In genomic region chrY:16608679-16609078, GRCh38 we compare ENCODE assay signal across 19 cellular contexts.
"Had no signal": no experiment of that assay in that cellular context is flagged by ENCODE, and none has a peak within 500 bp of the region (broad histone marks: within the 10 kb centered on the region; RNA-seq: fewer than 3 reads in every experiment).

No MANE protein-coding gene starts in this region.

- H3K9me3 Mint-ChIP-seq: nephron progenitor cell; stimulated activated naive B cell treated with anti-CD40 and anti-IgM and Interleukin-4, amounts not matched to agents 10 μg/mL and 1 μg/mL and 100 μg/mL, for 72 hours; stimulated activated naive CD8-positive, alpha-beta T cell treated with anti-CD3 and anti-CD28 coated beads, Interleukin-15, Interleukin-2, amounts not matched to agents 100 ng/mL and 50 ng/mL, for 24 hours had no signal

- H3K36me3 Mint-ChIP-seq: naive thymus-derived CD8-positive, alpha-beta T cell; stimulated activated naive B cell treated with anti-CD40 and anti-IgM and Interleukin-4, amounts not matched to agents 10 μg/mL and 1 μg/mL and 100 μg/mL, for 72 hours had no signal

- DNase-seq: cortex of kidney; effector memory CD8-positive, alpha-beta T cell; hypothalamus; left ventricle myocardium superior; lower lobe of right lung; naive thymus-derived CD8-positive, alpha-beta T cell; nephron progenitor cell; nucleus accumbens; ovary; posterior cingulate gyrus; right lobe of liver; small intestine; stimulated activated CD4-positive, alpha-beta T cell treated with anti-CD3 and anti-CD28 coated beads, Interleukin-15, amount 100 ng/mL, for 24 hours; stimulated activated CD4-positive, alpha-beta T cell treated with anti-CD3 and anti-CD28 coated beads, Interleukin-2, amount 100 ng/mL, for 48 hours; stimulated activated naive B cell treated with anti-CD40 and anti-IgM and Interleukin-4, amounts not matched to agents 10 μg/mL and 1 μg/mL and 100 μg/mL, for 72 hours; transverse colon had no signal

- H3K27ac ChIP-seq: esophagus muscularis mucosa, lower lobe of right lung, ovary, right lobe of liver, transverse colon, vagina had no signal

- H3K27ac Mint-ChIP-seq: effector memory CD8-positive, alpha-beta T cell; naive thymus-derived CD8-positive, alpha-beta T cell; nephron progenitor cell; stimulated activated naive B cell treated with anti-CD40 and anti-IgM and Interleukin-4, amounts not matched to agents 10 μg/mL and 1 μg/mL and 100 μg/mL, for 72 hours; stimulated activated naive CD8-positive, alpha-beta T cell treated with anti-CD3 and anti-CD28 coated beads, Interleukin-15, Interleukin-2, amounts not matched to agents 100 ng/mL and 50 ng/mL, for 24 hours had no signal

- H3K4me3 Mint-ChIP-seq: effector memory CD8-positive, alpha-beta T cell; naive thymus-derived CD8-positive, alpha-beta T cell; nephron progenitor cell; stimulated activated naive B cell treated with anti-CD40 and anti-IgM and Interleukin-4, amounts not matched to agents 10 μg/mL and 1 μg/mL and 100 μg/mL, for 72 hours; stimulated activated naive CD8-positive, alpha-beta T cell treated with anti-CD3 and anti-CD28 coated beads, Interleukin-15, Interleukin-2, amounts not matched to agents 100 ng/mL and 50 ng/mL, for 24 hours had no signal

- H3K4me1 Mint-ChIP-seq: naive thymus-derived CD8-positive, alpha-beta T cell; nephron progenitor cell; stimulated activated naive B cell treated with anti-CD40 and anti-IgM and Interleukin-4, amounts not matched to agents 10 μg/mL and 1 μg/mL and 100 μg/mL, for 72 hours had no signal

- ATAC-seq: effector memory CD8-positive, alpha-beta T cell; left ventricle myocardium superior; lower lobe of right lung; naive thymus-derived CD8-positive, alpha-beta T cell; right lobe of liver; stimulated activated naive B cell treated with anti-CD40 and anti-IgM and Interleukin-4, amounts not matched to agents 10 μg/mL and 1 μg/mL and 100 μg/mL, for 72 hours had no signal

- H3K27me3 Mint-ChIP-seq: effector memory CD8-positive, alpha-beta T cell; naive thymus-derived CD8-positive, alpha-beta T cell; stimulated activated naive B cell treated with anti-CD40 and anti-IgM and Interleukin-4, amounts not matched to agents 10 μg/mL and 1 μg/mL and 100 μg/mL, for 72 hours; stimulated activated naive CD8-positive, alpha-beta T cell treated with anti-CD3 and anti-CD28 coated beads, Interleukin-15, Interleukin-2, amounts not matched to agents 100 ng/mL and 50 ng/mL, for 24 hours had no signal
